Comparison of ENCODE assay signal across 8 cellular contexts in the genomic region with DNA sequence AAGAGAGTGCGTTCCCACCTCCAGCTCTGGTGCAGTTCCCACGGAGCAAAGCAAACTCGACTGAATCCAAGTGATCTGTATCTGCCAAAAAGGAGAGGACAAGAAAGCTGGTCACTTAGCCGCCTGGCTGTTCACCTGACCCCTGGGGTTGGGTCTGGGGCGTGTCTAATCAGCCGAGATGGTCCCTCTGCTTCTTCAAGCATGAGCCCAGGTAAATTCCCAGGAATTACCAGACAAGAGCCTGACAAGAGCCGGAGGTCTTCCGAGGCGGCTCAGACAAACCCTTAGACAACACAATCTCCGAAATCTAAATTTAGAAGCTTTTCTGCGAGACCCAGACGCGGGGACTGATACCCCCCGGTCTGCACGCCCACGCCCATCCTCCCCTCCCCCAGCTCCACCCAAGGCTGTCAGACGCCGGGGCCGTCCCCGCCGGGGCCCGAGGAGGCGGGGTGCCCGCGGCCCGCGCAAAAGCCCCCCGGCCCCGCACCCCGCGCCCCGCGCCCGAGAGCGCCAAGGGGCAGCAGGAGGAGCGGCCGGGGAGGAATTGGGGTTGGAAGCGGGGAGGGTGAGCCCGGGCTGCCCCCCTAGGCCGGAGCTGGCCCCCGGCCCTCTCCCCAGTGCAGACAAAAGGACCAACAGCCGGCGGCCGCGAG. TPM values are rescaled to one million over a fixed set of nuclear protein-coding genes. Genes with fewer than 3 reads are reported as not detected.
DNase-seq lines count a peak whose midpoint lies in the region; ATAC-seq and TF ChIP-seq lines count a peak whose summit lies in the region.

No MANE protein-coding gene starts in this region.

- H3K4me1 Mint-ChIP-seq in Calu3 (ENCODE audit: low read depth, unreplicated experiment) = peaks cover 22% of the 10 kb centered on the region
- H3K4me1 Mint-ChIP-seq in dendritic cell treated with granulocyte-macrophage colony-stimulating factor and Interleukin-4, amounts not matched to agents 40 ng/mL and 50 ng/mL, for 4 days (ENCODE audit: low read depth) = peaks cover 47% of the 10 kb centered on the region

- peak overlapping the region; percentile 97 for H2AFZ ChIP-seq in KMS-11 (ENCODE audit: low read depth)

- no peaks in the 10 kb centered on the region for H3K27me3 Mint-ChIP-seq in Calu3 (ENCODE audit: unreplicated experiment)
- H3K27me3 Mint-ChIP-seq in dendritic cell treated with granulocyte-macrophage colony-stimulating factor and Interleukin-4, amounts not matched to agents 40 ng/mL and 50 ng/mL, for 4 days = peaks cover 5% of the 10 kb centered on the region

- peak overlapping the region; percentile 75 for H3K4me2 ChIP-seq in KMS-11

- H3K4me3 Mint-ChIP-seq in Calu3 (ENCODE audit: low read depth, unreplicated experiment) = peak overlapping the region; percentile 96
- peak overlapping the region; percentile 99 for H3K4me3 Mint-ChIP-seq in dendritic cell treated with granulocyte-macrophage colony-stimulating factor and Interleukin-4, amounts not matched to agents 40 ng/mL and 50 ng/mL, for 4 days

- H4K20me1 ChIP-seq in KMS-11 (ENCODE audit: insufficient read depth) = no peaks in the 10 kb centered on the region

- H3K9me3 Mint-ChIP-seq in Calu3 (ENCODE audit: low read depth, unreplicated experiment) = no peaks in the 10 kb centered on the region
- no peaks in the 10 kb centered on the region for H3K9me3 Mint-ChIP-seq in dendritic cell treated with granulocyte-macrophage colony-stimulating factor and Interleukin-4, amounts not matched to agents 40 ng/mL and 50 ng/mL, for 4 days

- peak overlapping the region; percentile 67 for H3K9ac ChIP-seq in KMS-11

- TF ChIP-seq CTCF in Calu3 (IDR thresholded peaks at IDR 0.05; ENCODE audit: unreplicated experiment) (no peak), KMS-11 (conservative IDR thresholded peaks at IDR 0.05; ENCODE audit: low read depth, low read length) (no peak)

- intact Hi-C loops in Calu3 (cut with micrococcal nuclease; ENCODE audit: unreplicated experiment) = loop anchor here (2.0 kb wide), 1 partner anchor 77 kb away; no protein-coding TSS in a partner anchor
- intact Hi-C loops in dendritic cell treated with granulocyte-macrophage colony-stimulating factor and Interleukin-4, amounts not matched to agents 40 ng/mL and 50 ng/mL, for 4 days (cut with micrococcal nuclease) = loop anchor here (5.0 to 10.0 kb wide), 4 partner anchors 36 to 211 kb away; a partner anchor contains a TSS

- no peak overlapping the region for H3K4me3 ChIP-seq in KMS-11 (IDR thresholded peaks at IDR 0.05; ENCODE audit: insufficient read depth, low read depth, low read length)

- H3K4me1 ChIP-seq in KMS-11 (ENCODE audit: low read depth, poor library complexity, severe bottlenecking) = peaks cover 30% of the 10 kb centered on the region

- no peaks in the 10 kb centered on the region for H3K36me3 ChIP-seq in KMS-11 (ENCODE audit: insufficient read depth)

- H3K27ac ChIP-seq in KMS-11 = peak overlapping the region; percentile 50; the same call in 1 of the 2 replicates

- DNase-seq in Calu3 (peak; percentile 58), medulla oblongata (ENCODE audit: extremely low spot score) (peak; percentile 34), SHP77 (lab: John Stamatoyannopoulos, UW) (no peak)
- peak; percentile 60 for DNase-seq in activated CD4-positive, alpha-beta T cell treated with anti-CD3 and anti-CD28 coated beads for 48 hours
- DNase-seq in stimulated activated CD8-positive, alpha-beta memory T cell treated with anti-CD3 and anti-CD28 coated beads, Interleukin-4, amount 100 ng/mL, for 24 hours (ENCODE audit: low read depth) = peak; percentile 51

- peak overlapping the region; percentile 53 for H3K27ac Mint-ChIP-seq in Calu3 (ENCODE audit: unreplicated experiment)
- peak overlapping the region; percentile 25 for H3K27ac Mint-ChIP-seq in dendritic cell treated with granulocyte-macrophage colony-stimulating factor and Interleukin-4, amounts not matched to agents 40 ng/mL and 50 ng/mL, for 4 days

- H3K27me3 ChIP-seq in KMS-11 (ENCODE audit: insufficient read depth, low read depth) = no peaks in the 10 kb centered on the region

- BruUV-seq in Calu3 (replicated peaks; lab: Mats Ljungman, UMichigan) = no TSS peak

- peak; percentile 57 for ATAC-seq in GM21576 (IDR thresholded peaks at IDR 0.05; ENCODE audit: unreplicated experiment)

- CTCF ChIA-PET in Calu3 (lab: Charles Lee) = interaction anchor here (0.6 to 3.2 kb wide), 8 partner anchors 11 to 179 kb away, joined by 3 to 26 read pairs (median 4); a partner anchor contains a TSS

- peaks cover 28% of the 10 kb centered on the region for H3K36me3 Mint-ChIP-seq in Calu3 (ENCODE audit: insufficient read depth, unreplicated experiment)
- H3K36me3 Mint-ChIP-seq in dendritic cell treated with granulocyte-macrophage colony-stimulating factor and Interleukin-4, amounts not matched to agents 40 ng/mL and 50 ng/mL, for 4 days (ENCODE audit: low read depth) = peaks cover 21% of the 10 kb centered on the region

- H3K79me2 ChIP-seq in KMS-11 (ENCODE audit: insufficient read depth, low read depth) = no peaks in the 10 kb centered on the region

RNA-seq across cellular contexts. Expression of a gene that starts 0.7 kb away (rescaled TPM):
- 12.3 and 13.1 TPM in 2 replicates for total RNA-seq in Calu3 (2022)

RNA-seq across cellular contexts. Expression of a gene that starts 12.0 kb away (rescaled TPM):
- total RNA-seq in Calu3 (2022) = 252 and 269 TPM in 2 replicates

RNA-seq across cellular contexts. Expression of a gene that starts 37.5 kb away (rescaled TPM):
- total RNA-seq in Calu3 (2022) = 44.1 and 48.1 TPM in 2 replicates

Comparison
In these comparisons a context has a peak if more than half of its experiments do, and no peak if none do; other contexts are left out.
1. DNase-seq: peak in Calu3 (single experiment), activated CD4-positive, alpha-beta T cell treated with anti-CD3 and anti-CD28 coated beads for 48 hours (single experiment), medulla oblongata (single experiment) and stimulated activated CD8-positive, alpha-beta memory T cell treated with anti-CD3 and anti-CD28 coated beads, Interleukin-4, amount 100 ng/mL, for 24 hours (single experiment); none in SHP77 (0 of 2).